Comparison of ENCODE assay signal across 8 cellular contexts in genomic region chr1:1435094-1435903, GRCh38. TPM values are rescaled to one million over a fixed set of nuclear protein-coding genes. Genes with fewer than 3 reads are reported as not detected.
DNase-seq lines count a peak whose midpoint lies in the region; ATAC-seq and TF ChIP-seq lines count a peak whose summit lies in the region.

Gene VWA1, plus strand, starts transcription at chr1:1435690. Its CDS starts 59 bp downstream, at chr1:1435749.

- H3K4me1 Mint-ChIP-seq in effector memory CD8-positive, alpha-beta T cell (ENCODE audit: low read depth in 2 of 2), result peaks cover 0 to 5% of the 10 kb centered on the region in 2 donors

- H3K4me1 ChIP-seq in lung (ENCODE audit: control insufficient read depth in 2 of 2, insufficient read depth in 2 of 2, low read length in 2 of 2), result peaks cover 0 to 45% of the 10 kb centered on the region in 2 donors

- TF ChIP-seq CTCF in lung (IDR thresholded peaks at IDR 0.05; ENCODE audit: control extremely low read depth, extremely low read depth), result no peak

- H3K36me3 ChIP-seq in lung (ENCODE audit: control insufficient read depth in 2 of 2, insufficient read depth in 2 of 2, low read length in 2 of 2), result peaks cover 0 to 5% of the 10 kb centered on the region in 2 donors

- no peaks in the 10 kb centered on the region for H3K9me3 Mint-ChIP-seq in effector memory CD8-positive, alpha-beta T cell

- peak; percentile 88 for ATAC-seq in effector memory CD8-positive, alpha-beta T cell (replicated peaks)
- ATAC-seq in lung (ENCODE audit: insufficient read depth, low FRiP score) (peak; percentile 49), HG03520 (IDR thresholded peaks at IDR 0.05; ENCODE audit: unreplicated experiment) (no peak), HG03378 (IDR thresholded peaks at IDR 0.05; ENCODE audit: unreplicated experiment) (no peak)

- H3K27ac ChIP-seq in lung (ENCODE audit: low read depth in 1 of 2, low read length in 1 of 2), result peak within 1 kb of the TSS; percentile 79 to 84

- 9 to 11% methylated on average over 66 to 91 of the region's 91 CpGs for WGBS in lung, 2 donors

- DNase-seq in GM03348 (ENCODE audit: low spot score), result peak; percentile 97
- peak; percentile 52 for DNase-seq in NCI-H1105 treated with DMSO at 0.1 percent for 48 hours (lab: John Stamatoyannopoulos, UW)
- DNase-seq in activated CD8-positive, alpha-beta memory T cell treated with anti-CD3 and anti-CD28 coated beads for 4 hours (ENCODE audit: low read depth in 2 of 2), result peak; percentile 15 to 42
- DNase-seq in effector memory CD8-positive, alpha-beta T cell, result peak; percentile 35 to 50 (median 37)
- DNase-seq in lung (ENCODE audit: low spot score), result peak; percentile 59
- DNase-seq in stimulated activated CD4-positive, alpha-beta T cell treated with anti-CD3 and anti-CD28 coated beads, TNF-alpha, amount 100 ng/mL, for 4 hours (ENCODE audit: low read depth in 3 of 3), result peak; percentile 30 to 56 (median 43)

- peak within 1 kb of the TSS; percentile 53 for H3K4me3 ChIP-seq in lung

- no peaks in the 10 kb centered on the region for H3K36me3 Mint-ChIP-seq in effector memory CD8-positive, alpha-beta T cell (ENCODE audit: insufficient read depth)

- H3K27me3 Mint-ChIP-seq in effector memory CD8-positive, alpha-beta T cell, result peaks cover 10 to 59% of the 10 kb centered on the region in 2 donors

- no peaks in the 10 kb centered on the region for H3K9me3 ChIP-seq in lung (ENCODE audit: control insufficient read depth in 2 of 2, insufficient read depth in 1 of 2, low read length in 1 of 2)

- H3K27me3 ChIP-seq in lung (ENCODE audit: control insufficient read depth, insufficient read depth), result no peaks in the 10 kb centered on the region

- H3K4me3 Mint-ChIP-seq in effector memory CD8-positive, alpha-beta T cell, result peak within 1 kb of the TSS; percentile 65 to 69

- H3K27ac Mint-ChIP-seq in effector memory CD8-positive, alpha-beta T cell, result no peak within 1 kb of the TSS

RNA-seq across cellular contexts. Expression of gene VWA1, which starts in this region (rescaled TPM):
- 10 to 100 TPM; 72.6 to 94.3 TPM for total RNA-seq in lung
- 10 to 100 TPM; 51.7 to 65.6 TPM for polyA plus RNA-seq in lung

Comparison
In these comparisons a context has a peak if more than half of its experiments do, and no peak if none do; other contexts are left out.
1. DNase-seq: peak in every context shown above with its lines; median percentile 97 in GM03348; 59 in lung; 52 in NCI-H1105 treated with DMSO at 0.1 percent for 48 hours; 43 in stimulated activated CD4-positive, alpha-beta T cell treated with anti-CD3 and anti-CD28 coated beads, TNF-alpha, amount 100 ng/mL, for 4 hours; 37 in effector memory CD8-positive, alpha-beta T cell; 28 in activated CD8-positive, alpha-beta memory T cell treated with anti-CD3 and anti-CD28 coated beads for 4 hours.
2. ATAC-seq: peak in effector memory CD8-positive, alpha-beta T cell (single experiment) and lung (single experiment); none in HG03520 (single experiment) and HG03378 (single experiment).